Comparison of ENCODE assay signal across 9 cellular contexts in the genomic region with DNA sequence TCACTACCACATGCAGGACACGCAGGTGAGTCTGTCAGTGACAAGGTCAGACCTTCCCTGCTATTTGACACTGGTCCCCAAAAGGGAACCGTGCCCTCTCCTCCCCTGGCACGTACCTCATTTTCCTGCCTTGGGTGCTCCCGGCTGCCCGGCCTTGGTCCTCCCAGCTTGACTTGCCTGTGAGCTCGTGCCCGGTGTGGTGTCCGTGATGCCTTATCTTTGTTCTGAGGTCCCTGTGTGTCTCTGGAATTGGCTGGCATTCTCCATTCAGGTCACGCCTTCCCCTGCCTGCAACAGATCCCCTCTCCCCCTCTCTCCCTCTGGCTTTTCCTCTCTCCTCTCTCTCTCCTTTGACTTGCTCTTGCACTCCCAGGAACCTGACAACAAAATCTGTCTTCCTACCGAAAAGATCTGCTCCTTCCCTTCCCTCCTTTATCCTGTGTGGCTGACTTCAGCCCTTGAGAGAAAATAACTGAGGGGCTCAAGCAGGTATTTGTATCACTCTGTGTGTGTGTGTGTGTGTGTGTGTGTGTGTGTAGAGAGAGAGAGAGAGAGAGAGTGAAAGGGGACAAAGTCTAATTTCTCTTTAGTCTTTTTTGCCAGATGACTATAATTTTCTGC. TPM values are rescaled to one million over a fixed set of nuclear protein-coding genes. Genes with fewer than 3 reads are reported as not detected.
DNase-seq lines count a peak whose midpoint lies in the region; ATAC-seq and TF ChIP-seq lines count a peak whose summit lies in the region.
"Had no signal": no experiment of that assay in that cellular context is flagged by ENCODE, and none has a peak within 500 bp of the region (broad histone marks: within the 10 kb centered on the region; RNA-seq: fewer than 3 reads in every experiment).

A gene with protein sequence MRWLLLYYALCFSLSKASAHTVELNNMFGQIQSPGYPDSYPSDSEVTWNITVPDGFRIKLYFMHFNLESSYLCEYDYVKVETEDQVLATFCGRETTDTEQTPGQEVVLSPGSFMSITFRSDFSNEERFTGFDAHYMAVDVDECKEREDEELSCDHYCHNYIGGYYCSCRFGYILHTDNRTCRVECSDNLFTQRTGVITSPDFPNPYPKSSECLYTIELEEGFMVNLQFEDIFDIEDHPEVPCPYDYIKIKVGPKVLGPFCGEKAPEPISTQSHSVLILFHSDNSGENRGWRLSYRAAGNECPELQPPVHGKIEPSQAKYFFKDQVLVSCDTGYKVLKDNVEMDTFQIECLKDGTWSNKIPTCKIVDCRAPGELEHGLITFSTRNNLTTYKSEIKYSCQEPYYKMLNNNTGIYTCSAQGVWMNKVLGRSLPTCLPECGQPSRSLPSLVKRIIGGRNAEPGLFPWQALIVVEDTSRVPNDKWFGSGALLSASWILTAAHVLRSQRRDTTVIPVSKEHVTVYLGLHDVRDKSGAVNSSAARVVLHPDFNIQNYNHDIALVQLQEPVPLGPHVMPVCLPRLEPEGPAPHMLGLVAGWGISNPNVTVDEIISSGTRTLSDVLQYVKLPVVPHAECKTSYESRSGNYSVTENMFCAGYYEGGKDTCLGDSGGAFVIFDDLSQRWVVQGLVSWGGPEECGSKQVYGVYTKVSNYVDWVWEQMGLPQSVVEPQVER (minus strand): TSS at position 226 of the 621 bp plus-strand sequence. CDS start 105 bp downstream, at position 121.

- intact Hi-C loops in Right ventricle myocardium superior (cut with DNase I): no loop called here
- intact Hi-C loops in vagina (cut with DNase I): no loop called here

- peak within 1 kb of the TSS; percentile 39 for H3K4me2 ChIP-seq in neural cell (ENCODE audit: low read length)

- no peaks in the 10 kb centered on the region for H4K20me1 ChIP-seq in neural cell (ENCODE audit: insufficient read depth)

- no peak within 1 kb of the TSS for H3K27ac ChIP-seq in neural cell (ENCODE audit: low read length)
- peak within 1 kb of the TSS; percentile 89 for H3K27ac ChIP-seq in vagina

- H3K27me3 ChIP-seq in neural cell (ENCODE audit: insufficient read depth, low read depth, low read length): no peaks in the 10 kb centered on the region
- H3K27me3 ChIP-seq in vagina: no peaks in the 10 kb centered on the region

- peak within 1 kb of the TSS; percentile 54 for H3K4me3 ChIP-seq in neural cell (ENCODE audit: low read length)
- H3K4me3 ChIP-seq in vagina: peak within 1 kb of the TSS; percentile 51 to 57

- TF ChIP-seq CTCF in neural cell (IDR thresholded peaks at IDR 0.05; ENCODE audit: poor library complexity, severe bottlenecking): no peak
- no peak for TF ChIP-seq CTCF in vagina (IDR thresholded peaks at IDR 0.05)

- H3K36me3 ChIP-seq in neural cell (ENCODE audit: insufficient read depth, low read length): no peaks in the 10 kb centered on the region
- no peaks in the 10 kb centered on the region for H3K36me3 ChIP-seq in vagina

- no peak within 1 kb of the TSS for H2AFZ ChIP-seq in neural cell (ENCODE audit: low read depth, low read length)

- DNase-seq in Right ventricle myocardium superior: peak; percentile 63
- no peak for DNase-seq in vagina (ENCODE audit: extremely low spot score in 2 of 2)
- no peak for DNase-seq in HUDEP-2 (lab: John Stamatoyannopoulos, UW; ENCODE audit: unreplicated experiment in 76 of 76)
- DNase-seq in effector CD8-positive, alpha-beta T cell (lab: John Stamatoyannopoulos, UW): no peak
- DNase-seq: activated CD4-positive, alpha-beta T cell treated with anti-CD3 and anti-CD28 coated beads, Interleukin-2, amount 10 ng/mL, durations not matched to agents 7 days and 5 days; NCI-H446 had no signal

- H3F3A ChIP-seq in neural cell (ENCODE audit: insufficient read depth, low read length, poor library complexity, severe bottlenecking): no peaks in the 10 kb centered on the region

- peak within 1 kb of the TSS; percentile 20 for H3K9ac ChIP-seq in neural cell (ENCODE audit: low read length)

- peaks cover 5% of the 10 kb centered on the region for H3K4me1 ChIP-seq in vagina

- no peak for TF ChIP-seq RAD21 in neural cell (conservative IDR thresholded peaks at IDR 0.05)

- no peak for TF ChIP-seq EP300 in neural cell (conservative IDR thresholded peaks at IDR 0.05; ENCODE audit: poor library complexity, severe bottlenecking)

- ATAC-seq in SK-N-SH treated with all-trans-retinoic acid at 6 μM for 48 hours (peak; percentile 30; the same call in 1 of the 3 replicates), Right ventricle myocardium superior (ENCODE audit: poor library complexity) (peak; percentile 81), HG03521 (IDR thresholded peaks at IDR 0.05; ENCODE audit: unreplicated experiment) (no peak)

- no peaks in the 10 kb centered on the region for H3K79me2 ChIP-seq in neural cell (replicated peaks; ENCODE audit: insufficient read depth, low read length)

- TF ChIP-seq POLR2A in vagina (IDR thresholded peaks at IDR 0.05): no peak

- no peaks in the 10 kb centered on the region for H3K9me2 ChIP-seq in neural cell (ENCODE audit: insufficient read depth, low read length)

- no peaks in the 10 kb centered on the region for H3K9me3 ChIP-seq in neural cell (ENCODE audit: low read length)
- no peaks in the 10 kb centered on the region for H3K9me3 ChIP-seq in vagina

TF ChIP-seq in SK-N-SH treated with all-trans-retinoic acid at 6 μM for 48 hours, 23 proteins besides CTCF, POLR2A, EP300 and RAD21 (continues in another document):
- TF ChIP-seq ARNTL (CRISPR knock-in tag; IDR thresholded peaks at IDR 0.05; ENCODE audit: borderline replicate concordance, low read depth) (no peak), ZFP3 (CRISPR knock-in tag; IDR thresholded peaks at IDR 0.05) (no peak), GLIS3 (CRISPR knock-in tag; IDR thresholded peaks at IDR 0.05) (no peak)
- TF ChIP-seq, protein P1, sequence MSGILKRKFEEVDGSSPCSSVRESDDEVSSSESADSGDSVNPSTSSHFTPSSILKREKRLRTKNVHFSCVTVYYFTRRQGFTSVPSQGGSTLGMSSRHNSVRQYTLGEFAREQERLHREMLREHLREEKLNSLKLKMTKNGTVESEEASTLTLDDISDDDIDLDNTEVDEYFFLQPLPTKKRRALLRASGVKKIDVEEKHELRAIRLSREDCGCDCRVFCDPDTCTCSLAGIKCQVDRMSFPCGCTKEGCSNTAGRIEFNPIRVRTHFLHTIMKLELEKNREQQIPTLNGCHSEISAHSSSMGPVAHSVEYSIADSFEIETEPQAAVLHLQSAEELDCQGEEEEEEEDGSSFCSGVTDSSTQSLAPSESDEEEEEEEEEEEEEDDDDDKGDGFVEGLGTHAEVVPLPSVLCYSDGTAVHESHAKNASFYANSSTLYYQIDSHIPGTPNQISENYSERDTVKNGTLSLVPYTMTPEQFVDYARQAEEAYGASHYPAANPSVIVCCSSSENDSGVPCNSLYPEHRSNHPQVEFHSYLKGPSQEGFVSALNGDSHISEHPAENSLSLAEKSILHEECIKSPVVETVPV (CRISPR knock-in tag; IDR thresholded peaks at IDR 0.05): no peak

TF ChIP-seq in neural cell, 6 proteins besides CTCF, POLR2A, EP300 and RAD21:
- no peak for TF ChIP-seq SMC3 (conservative IDR thresholded peaks at IDR 0.05; ENCODE audit: poor library complexity)
- no peak for TF ChIP-seq TAF1 (IDR thresholded peaks at IDR 0.05; ENCODE audit: low read depth)
- no peak for TF ChIP-seq MXI1 (conservative IDR thresholded peaks at IDR 0.05; ENCODE audit: poor library complexity, severe bottlenecking)
- TF ChIP-seq POLR2AphosphoS5 (IDR thresholded peaks at IDR 0.05): no peak
- TF ChIP-seq EZH2 (IDR thresholded peaks at IDR 0.05; ENCODE audit: borderline replicate concordance, insufficient read depth, low read length, poor library complexity, severe bottlenecking): no peak
- TF ChIP-seq, protein P2, sequence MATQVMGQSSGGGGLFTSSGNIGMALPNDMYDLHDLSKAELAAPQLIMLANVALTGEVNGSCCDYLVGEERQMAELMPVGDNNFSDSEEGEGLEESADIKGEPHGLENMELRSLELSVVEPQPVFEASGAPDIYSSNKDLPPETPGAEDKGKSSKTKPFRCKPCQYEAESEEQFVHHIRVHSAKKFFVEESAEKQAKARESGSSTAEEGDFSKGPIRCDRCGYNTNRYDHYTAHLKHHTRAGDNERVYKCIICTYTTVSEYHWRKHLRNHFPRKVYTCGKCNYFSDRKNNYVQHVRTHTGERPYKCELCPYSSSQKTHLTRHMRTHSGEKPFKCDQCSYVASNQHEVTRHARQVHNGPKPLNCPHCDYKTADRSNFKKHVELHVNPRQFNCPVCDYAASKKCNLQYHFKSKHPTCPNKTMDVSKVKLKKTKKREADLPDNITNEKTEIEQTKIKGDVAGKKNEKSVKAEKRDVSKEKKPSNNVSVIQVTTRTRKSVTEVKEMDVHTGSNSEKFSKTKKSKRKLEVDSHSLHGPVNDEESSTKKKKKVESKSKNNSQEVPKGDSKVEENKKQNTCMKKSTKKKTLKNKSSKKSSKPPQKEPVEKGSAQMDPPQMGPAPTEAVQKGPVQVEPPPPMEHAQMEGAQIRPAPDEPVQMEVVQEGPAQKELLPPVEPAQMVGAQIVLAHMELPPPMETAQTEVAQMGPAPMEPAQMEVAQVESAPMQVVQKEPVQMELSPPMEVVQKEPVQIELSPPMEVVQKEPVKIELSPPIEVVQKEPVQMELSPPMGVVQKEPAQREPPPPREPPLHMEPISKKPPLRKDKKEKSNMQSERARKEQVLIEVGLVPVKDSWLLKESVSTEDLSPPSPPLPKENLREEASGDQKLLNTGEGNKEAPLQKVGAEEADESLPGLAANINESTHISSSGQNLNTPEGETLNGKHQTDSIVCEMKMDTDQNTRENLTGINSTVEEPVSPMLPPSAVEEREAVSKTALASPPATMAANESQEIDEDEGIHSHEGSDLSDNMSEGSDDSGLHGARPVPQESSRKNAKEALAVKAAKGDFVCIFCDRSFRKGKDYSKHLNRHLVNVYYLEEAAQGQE (IDR thresholded peaks at IDR 0.05; ENCODE audit: borderline replicate concordance): no peak

RNA-seq across cellular contexts. Expression of the gene that starts here (rescaled TPM):
- total RNA-seq in Right ventricle myocardium superior (144 TPM), vagina (172 TPM)
- polyA plus RNA-seq in neural cell: 0.19 and 0.74 TPM in 2 replicates
- 0.49 and 0.93 TPM in 2 replicates for polyA minus RNA-seq in neural cell
- total RNA-seq: activated CD4-positive, alpha-beta T cell treated with anti-CD3 and anti-CD28 coated beads, Interleukin-2, amount 10 ng/mL, durations not matched to agents 7 days and 5 days had no signal
